ENCODE assay signal across 1 cellular context in the genomic region with DNA sequence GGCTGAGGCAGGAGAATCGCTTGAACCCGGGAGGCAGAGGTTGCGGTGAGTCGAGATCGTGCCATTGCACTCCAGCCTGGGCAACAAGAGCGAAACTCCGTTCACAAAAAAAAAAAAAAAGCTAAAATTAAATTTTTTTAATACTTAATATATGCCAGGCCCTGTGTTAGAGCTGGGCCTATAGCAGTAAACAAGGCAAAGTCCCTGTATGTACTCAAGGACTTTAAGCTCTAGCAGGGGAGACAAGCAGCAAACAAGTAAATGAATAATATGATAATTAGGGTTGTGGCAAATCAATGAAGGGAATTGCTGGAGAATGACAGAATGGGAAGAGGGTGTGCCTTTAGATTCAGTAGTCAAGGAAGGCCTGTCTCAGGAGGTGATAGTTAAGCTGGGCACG.
TF ChIP-seq lines count a peak whose summit lies in the region.

No MANE protein-coding gene starts in this region.

TF ChIP-seq in H1, 55 proteins besides CTCF, POLR2A, EP300 and RAD21:
- TF ChIP-seq POU5F1 (IDR thresholded peaks at IDR 0.05; ENCODE audit: low read depth, low read length) (no peak), CEBPB (IDR thresholded peaks at IDR 0.05; ENCODE audit: low read depth, low read length) (no peak), YY1 (IDR thresholded peaks at IDR 0.05; ENCODE audit: low read depth, low read length) (no peak), MAFK (IDR thresholded peaks at IDR 0.05; ENCODE audit: low read depth, low read length) (no peak), KDM4A (IDR thresholded peaks at IDR 0.05; ENCODE audit: low read depth, low read length, severe bottlenecking) (no peak), EGR1 (IDR thresholded peaks at IDR 0.05; ENCODE audit: borderline replicate concordance, low read depth, low read length) (no peak), BCL11A (IDR thresholded peaks at IDR 0.05; ENCODE audit: low read depth in 2 of 2, low read length in 2 of 2) (no peak), CHD1 (IDR thresholded peaks at IDR 0.05; ENCODE audit: low read depth, low read length) (no peak), SP4 (IDR thresholded peaks at IDR 0.05; ENCODE audit: low read length) (no peak), CTBP2 (IDR thresholded peaks at IDR 0.05; ENCODE audit: borderline replicate concordance, insufficient read depth, insufficient read length, low read length) (no peak), RBBP5 (IDR thresholded peaks at IDR 0.05; ENCODE audit: borderline replicate concordance, low read depth, low read length) (no peak), RFX5 (IDR thresholded peaks at IDR 0.05; ENCODE audit: borderline replicate concordance, low read depth, low read length) (no peak), SAP30 (IDR thresholded peaks at IDR 0.05; ENCODE audit: insufficient read depth, insufficient replicate concordance, low read length) (no peak), TEAD4 (IDR thresholded peaks at IDR 0.05; ENCODE audit: low read depth, low read length) (no peak), TAF7 (optimal IDR thresholded peaks at IDR 0.05; ENCODE audit: borderline replicate concordance, low read depth, low read length) (no peak), SP1 (IDR thresholded peaks at IDR 0.05; ENCODE audit: low read depth, low read length) (no peak)
- TF ChIP-seq, protein P1, sequence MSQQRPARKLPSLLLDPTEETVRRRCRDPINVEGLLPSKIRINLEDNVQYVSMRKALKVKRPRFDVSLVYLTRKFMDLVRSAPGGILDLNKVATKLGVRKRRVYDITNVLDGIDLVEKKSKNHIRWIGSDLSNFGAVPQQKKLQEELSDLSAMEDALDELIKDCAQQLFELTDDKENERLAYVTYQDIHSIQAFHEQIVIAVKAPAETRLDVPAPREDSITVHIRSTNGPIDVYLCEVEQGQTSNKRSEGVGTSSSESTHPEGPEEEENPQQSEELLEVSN (IDR thresholded peaks at IDR 0.05), result no peak
- TF ChIP-seq, protein P2, sequence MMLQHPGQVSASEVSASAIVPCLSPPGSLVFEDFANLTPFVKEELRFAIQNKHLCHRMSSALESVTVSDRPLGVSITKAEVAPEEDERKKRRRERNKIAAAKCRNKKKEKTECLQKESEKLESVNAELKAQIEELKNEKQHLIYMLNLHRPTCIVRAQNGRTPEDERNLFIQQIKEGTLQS (IDR thresholded peaks at IDR 0.05; ENCODE audit: insufficient read depth, low read depth, low read length), result no peak
- TF ChIP-seq, protein P3, sequence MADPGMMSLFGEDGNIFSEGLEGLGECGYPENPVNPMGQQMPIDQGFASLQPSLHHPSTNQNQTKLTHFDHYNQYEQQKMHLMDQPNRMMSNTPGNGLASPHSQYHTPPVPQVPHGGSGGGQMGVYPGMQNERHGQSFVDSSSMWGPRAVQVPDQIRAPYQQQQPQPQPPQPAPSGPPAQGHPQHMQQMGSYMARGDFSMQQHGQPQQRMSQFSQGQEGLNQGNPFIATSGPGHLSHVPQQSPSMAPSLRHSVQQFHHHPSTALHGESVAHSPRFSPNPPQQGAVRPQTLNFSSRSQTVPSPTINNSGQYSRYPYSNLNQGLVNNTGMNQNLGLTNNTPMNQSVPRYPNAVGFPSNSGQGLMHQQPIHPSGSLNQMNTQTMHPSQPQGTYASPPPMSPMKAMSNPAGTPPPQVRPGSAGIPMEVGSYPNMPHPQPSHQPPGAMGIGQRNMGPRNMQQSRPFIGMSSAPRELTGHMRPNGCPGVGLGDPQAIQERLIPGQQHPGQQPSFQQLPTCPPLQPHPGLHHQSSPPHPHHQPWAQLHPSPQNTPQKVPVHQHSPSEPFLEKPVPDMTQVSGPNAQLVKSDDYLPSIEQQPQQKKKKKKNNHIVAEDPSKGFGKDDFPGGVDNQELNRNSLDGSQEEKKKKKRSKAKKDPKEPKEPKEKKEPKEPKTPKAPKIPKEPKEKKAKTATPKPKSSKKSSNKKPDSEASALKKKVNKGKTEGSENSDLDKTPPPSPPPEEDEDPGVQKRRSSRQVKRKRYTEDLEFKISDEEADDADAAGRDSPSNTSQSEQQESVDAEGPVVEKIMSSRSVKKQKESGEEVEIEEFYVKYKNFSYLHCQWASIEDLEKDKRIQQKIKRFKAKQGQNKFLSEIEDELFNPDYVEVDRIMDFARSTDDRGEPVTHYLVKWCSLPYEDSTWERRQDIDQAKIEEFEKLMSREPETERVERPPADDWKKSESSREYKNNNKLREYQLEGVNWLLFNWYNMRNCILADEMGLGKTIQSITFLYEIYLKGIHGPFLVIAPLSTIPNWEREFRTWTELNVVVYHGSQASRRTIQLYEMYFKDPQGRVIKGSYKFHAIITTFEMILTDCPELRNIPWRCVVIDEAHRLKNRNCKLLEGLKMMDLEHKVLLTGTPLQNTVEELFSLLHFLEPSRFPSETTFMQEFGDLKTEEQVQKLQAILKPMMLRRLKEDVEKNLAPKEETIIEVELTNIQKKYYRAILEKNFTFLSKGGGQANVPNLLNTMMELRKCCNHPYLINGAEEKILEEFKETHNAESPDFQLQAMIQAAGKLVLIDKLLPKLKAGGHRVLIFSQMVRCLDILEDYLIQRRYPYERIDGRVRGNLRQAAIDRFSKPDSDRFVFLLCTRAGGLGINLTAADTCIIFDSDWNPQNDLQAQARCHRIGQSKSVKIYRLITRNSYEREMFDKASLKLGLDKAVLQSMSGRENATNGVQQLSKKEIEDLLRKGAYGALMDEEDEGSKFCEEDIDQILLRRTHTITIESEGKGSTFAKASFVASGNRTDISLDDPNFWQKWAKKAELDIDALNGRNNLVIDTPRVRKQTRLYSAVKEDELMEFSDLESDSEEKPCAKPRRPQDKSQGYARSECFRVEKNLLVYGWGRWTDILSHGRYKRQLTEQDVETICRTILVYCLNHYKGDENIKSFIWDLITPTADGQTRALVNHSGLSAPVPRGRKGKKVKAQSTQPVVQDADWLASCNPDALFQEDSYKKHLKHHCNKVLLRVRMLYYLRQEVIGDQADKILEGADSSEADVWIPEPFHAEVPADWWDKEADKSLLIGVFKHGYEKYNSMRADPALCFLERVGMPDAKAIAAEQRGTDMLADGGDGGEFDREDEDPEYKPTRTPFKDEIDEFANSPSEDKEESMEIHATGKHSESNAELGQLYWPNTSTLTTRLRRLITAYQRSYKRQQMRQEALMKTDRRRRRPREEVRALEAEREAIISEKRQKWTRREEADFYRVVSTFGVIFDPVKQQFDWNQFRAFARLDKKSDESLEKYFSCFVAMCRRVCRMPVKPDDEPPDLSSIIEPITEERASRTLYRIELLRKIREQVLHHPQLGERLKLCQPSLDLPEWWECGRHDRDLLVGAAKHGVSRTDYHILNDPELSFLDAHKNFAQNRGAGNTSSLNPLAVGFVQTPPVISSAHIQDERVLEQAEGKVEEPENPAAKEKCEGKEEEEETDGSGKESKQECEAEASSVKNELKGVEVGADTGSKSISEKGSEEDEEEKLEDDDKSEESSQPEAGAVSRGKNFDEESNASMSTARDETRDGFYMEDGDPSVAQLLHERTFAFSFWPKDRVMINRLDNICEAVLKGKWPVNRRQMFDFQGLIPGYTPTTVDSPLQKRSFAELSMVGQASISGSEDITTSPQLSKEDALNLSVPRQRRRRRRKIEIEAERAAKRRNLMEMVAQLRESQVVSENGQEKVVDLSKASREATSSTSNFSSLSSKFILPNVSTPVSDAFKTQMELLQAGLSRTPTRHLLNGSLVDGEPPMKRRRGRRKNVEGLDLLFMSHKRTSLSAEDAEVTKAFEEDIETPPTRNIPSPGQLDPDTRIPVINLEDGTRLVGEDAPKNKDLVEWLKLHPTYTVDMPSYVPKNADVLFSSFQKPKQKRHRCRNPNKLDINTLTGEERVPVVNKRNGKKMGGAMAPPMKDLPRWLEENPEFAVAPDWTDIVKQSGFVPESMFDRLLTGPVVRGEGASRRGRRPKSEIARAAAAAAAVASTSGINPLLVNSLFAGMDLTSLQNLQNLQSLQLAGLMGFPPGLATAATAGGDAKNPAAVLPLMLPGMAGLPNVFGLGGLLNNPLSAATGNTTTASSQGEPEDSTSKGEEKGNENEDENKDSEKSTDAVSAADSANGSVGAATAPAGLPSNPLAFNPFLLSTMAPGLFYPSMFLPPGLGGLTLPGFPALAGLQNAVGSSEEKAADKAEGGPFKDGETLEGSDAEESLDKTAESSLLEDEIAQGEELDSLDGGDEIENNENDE (IDR thresholded peaks at IDR 0.05; ENCODE audit: insufficient replicate concordance, low read length), result no peak
- TF ChIP-seq, protein P4, sequence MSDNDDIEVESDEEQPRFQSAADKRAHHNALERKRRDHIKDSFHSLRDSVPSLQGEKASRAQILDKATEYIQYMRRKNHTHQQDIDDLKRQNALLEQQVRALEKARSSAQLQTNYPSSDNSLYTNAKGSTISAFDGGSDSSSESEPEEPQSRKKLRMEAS (IDR thresholded peaks at IDR 0.05), result no peak
TF ChIP-seq in H1: peak in this region for 0.
